ENCODE assay signal across 10 cellular contexts in the genomic region with DNA sequence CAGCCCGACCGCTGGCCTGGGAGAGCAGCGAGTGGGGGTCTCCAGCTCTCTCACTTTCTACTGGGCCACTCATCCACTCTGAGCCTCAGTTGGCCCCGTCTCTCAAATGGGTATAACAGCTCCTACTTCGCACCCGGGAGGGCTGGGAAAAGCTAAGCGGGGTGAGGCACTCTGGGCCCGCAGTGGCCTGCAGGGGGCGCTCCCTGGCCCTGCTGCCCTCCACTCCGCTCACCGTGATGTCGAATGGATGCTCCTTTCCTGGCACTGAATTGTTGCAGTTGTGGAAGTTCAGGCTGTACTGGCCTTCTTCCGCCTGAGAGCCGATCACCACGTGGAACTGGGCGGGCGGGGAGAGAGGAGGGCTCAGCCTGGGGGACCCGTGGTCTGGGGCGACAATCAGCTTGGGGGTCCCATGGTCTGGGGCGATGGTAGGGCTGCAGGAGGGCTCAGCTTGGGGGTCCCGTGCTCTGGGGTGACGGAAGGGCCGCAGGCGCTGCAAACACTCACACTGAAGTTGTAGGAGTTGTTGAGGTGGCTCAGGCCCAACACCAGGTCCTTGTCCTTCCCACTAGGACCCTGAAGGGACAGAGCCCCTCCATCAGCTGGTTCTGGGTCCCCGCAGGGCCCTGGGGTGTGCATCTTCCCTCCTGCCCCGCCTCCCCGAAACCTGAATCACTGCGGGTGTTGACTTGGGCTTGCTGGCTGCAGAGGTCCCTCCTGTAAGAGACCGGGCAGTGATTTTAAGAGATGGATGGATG. TPM values are rescaled to one million over a fixed set of nuclear protein-coding genes. Genes with fewer than 3 reads are reported as not detected.
DNase-seq lines count a peak whose midpoint lies in the region; TF ChIP-seq lines count a peak whose summit lies in the region.
"Had no signal": no experiment of that assay in that cellular context is flagged by ENCODE, and none has a peak within 500 bp of the region (broad histone marks: within the 10 kb centered on the region; RNA-seq: fewer than 3 reads in every experiment).

No MANE protein-coding gene starts in this region.

- H3K9me3 Mint-ChIP-seq in H9, result no peaks in the 10 kb centered on the region
- H3K9me3 Mint-ChIP-seq: naive thymus-derived CD4-positive, alpha-beta T cell had no signal

- H3K18ac ChIP-seq in H9 (ENCODE audit: insufficient read length, low read depth, low read length), result no peak overlapping the region
- H3K18ac ChIP-seq in neuronal stem cell (ENCODE audit: low read length), result no peak overlapping the region

- H3K4me1 Mint-ChIP-seq in H9, result peaks cover 21 to 35% of the 10 kb centered on the region in 2 experiments

- H3K36me3 Mint-ChIP-seq in H9 (ENCODE audit: insufficient read depth in 1 of 3, low read depth in 3 of 3), result peaks cover 5 to 16% (median 12%) of the 10 kb centered on the region in 3 experiments

- H2AFZ ChIP-seq in H9 (ENCODE audit: low read length) (no peak overlapping the region), neuronal stem cell (ENCODE audit: low read length) (no peak overlapping the region)

- no peak overlapping the region for H4K5ac ChIP-seq in H9 (ENCODE audit: insufficient read length, low read depth, low read length)

- H3K56ac ChIP-seq in H9 (ENCODE audit: insufficient read length, low read depth, low read length), result no peak overlapping the region

- intact Hi-C loops in prostate gland (cut with DNase I), result loop anchor here (10.0 kb wide), 1 partner anchor 199 kb away; a partner anchor contains a TSS

- H4K91ac ChIP-seq in H9 (ENCODE audit: insufficient read length, low read depth, low read length), result no peak overlapping the region
- no peak overlapping the region for H4K91ac ChIP-seq in neuronal stem cell (ENCODE audit: low read depth, low read length, poor library complexity)

- H2BK15ac ChIP-seq in H9 (ENCODE audit: low read depth, low read length), result no peak overlapping the region
- H2BK15ac ChIP-seq in neuronal stem cell (ENCODE audit: low read length), result no peak overlapping the region

- no peaks in the 10 kb centered on the region for H3K9me2 ChIP-seq in DOHH2 (replicated peaks; ENCODE audit: control insufficient read depth, low read length)

- no peak for TF ChIP-seq POLR2A in prostate gland (IDR thresholded peaks at IDR 0.05)

- no peaks in the 10 kb centered on the region; the same call in 1 of the 2 replicates for H3K27me3 Mint-ChIP-seq in H9 (ENCODE audit: low read depth)

- no peak overlapping the region for H2BK20ac ChIP-seq in H9 (ENCODE audit: low read depth, low read length, poor library complexity, severe bottlenecking)

- H3K36me3 ChIP-seq in DOHH2 (ENCODE audit: control insufficient read depth, low read length) (no peaks in the 10 kb centered on the region; the same call in 1 of the 2 replicates), neuronal stem cell (replicated peaks in 1 of 2; ENCODE audit: control insufficient read depth in 2 of 2, insufficient read depth in 2 of 2, low read length in 2 of 2) (peaks cover 0 to 11% of the 10 kb centered on the region in 2 donors), prostate gland (peaks cover 0 to 7% of the 10 kb centered on the region in 2 donors)

- H4K8ac ChIP-seq in H9 (replicated peaks; ENCODE audit: insufficient read length, low read depth, low read length) (no peak overlapping the region), neuronal stem cell (ENCODE audit: low read depth, low read length) (no peak overlapping the region)

- no peaks in the 10 kb centered on the region for H3K27me3 ChIP-seq in DOHH2 (ENCODE audit: control insufficient read depth, low read length)
- H3K27me3 ChIP-seq in H9 (ENCODE audit: insufficient read depth, low read length), result no peaks in the 10 kb centered on the region
- no peaks in the 10 kb centered on the region for H3K27me3 ChIP-seq in neuronal stem cell (ENCODE audit: control insufficient read depth in 3 of 3, insufficient read depth in 3 of 3, low read depth in 1 of 3, low read length in 3 of 3)
- H3K27me3 ChIP-seq in prostate gland (replicated peaks; ENCODE audit: insufficient read depth), result no peaks in the 10 kb centered on the region

- WGBS in H9 (ENCODE audit: extremely low coverage, insufficient read length, low lambda C conversion rate), result no CpG with 5 or more reads among the region's 29 CpGs
- WGBS in neuronal stem cell (ENCODE audit: extremely low coverage in 2 of 2, insufficient read length in 2 of 2, insufficient replicate concordance in 1 of 2), 2 donors, result no CpG with 5 or more reads among the region's 29 CpGs
- WGBS in prostate gland, result 91% methylated on average over 29 of the region's 29 CpGs

- TF ChIP-seq CTCF in DOHH2 (IDR thresholded peaks at IDR 0.05; ENCODE audit: low read depth, low read length, poor library complexity, severe bottlenecking) (peak; percentile 61), H9 (conservative IDR thresholded peaks at IDR 0.05) (peak; percentile 76), cardiac fibroblast (IDR thresholded peaks at IDR 0.05; ENCODE audit: low read depth, low read length) (peak; percentile 44), prostate gland (IDR thresholded peaks at IDR 0.05) (no peak)

- H3K4me3 ChIP-seq in DOHH2 (ENCODE audit: low read length) (no peak overlapping the region), cardiac fibroblast (replicated peaks in 1 of 2; ENCODE audit: low read depth in 2 of 2, low read length in 2 of 2) (no peak overlapping the region), neuronal stem cell (ENCODE audit: low read length in 2 of 2) (no peak overlapping the region), prostate gland (no peak overlapping the region)

- H3K27ac ChIP-seq in DOHH2 (ENCODE audit: low read depth, low read length) (no peak overlapping the region), H9 (ENCODE audit: insufficient read length, low read depth, low read length) (no peak overlapping the region), neuronal stem cell (replicated peaks; ENCODE audit: low read length) (no peak overlapping the region), prostate gland (no peak overlapping the region)

- peaks cover 10% of the 10 kb centered on the region for H3F3A ChIP-seq in DOHH2 (ENCODE audit: control insufficient read depth, insufficient read depth)

- H3K9ac ChIP-seq in H9 (ENCODE audit: extremely low read depth, insufficient read length, low read length) (no peak overlapping the region), neuronal stem cell (ENCODE audit: low read depth, low read length, poor library complexity) (no peak overlapping the region)

- H3K79me1 ChIP-seq in H9 (ENCODE audit: insufficient read depth, low read depth, low read length, poor library complexity, severe bottlenecking), result no peaks in the 10 kb centered on the region
- peaks cover 6% of the 10 kb centered on the region for H3K79me1 ChIP-seq in neuronal stem cell (ENCODE audit: low read depth, low read length)

- H4K20me1 ChIP-seq in DOHH2 (ENCODE audit: control insufficient read depth, insufficient read depth, low read depth, low read length), result no peaks in the 10 kb centered on the region
- H4K20me1 ChIP-seq in H9 (ENCODE audit: control insufficient read depth, insufficient read depth, insufficient read length), result peaks cover 2% of the 10 kb centered on the region

- H2BK5ac ChIP-seq in H9 (ENCODE audit: insufficient read length, low read length) (no peak overlapping the region), neuronal stem cell (ENCODE audit: low read length) (peak overlapping the region; percentile 39)

- no peak overlapping the region for H3K4ac ChIP-seq in H9 (ENCODE audit: low read depth, low read length)
- H3K4ac ChIP-seq in neuronal stem cell (ENCODE audit: low read length), result no peak overlapping the region

- no peaks in the 10 kb centered on the region for H3K9me3 ChIP-seq in DOHH2 (ENCODE audit: control insufficient read depth, insufficient read depth, low read length)
- no peaks in the 10 kb centered on the region for H3K9me3 ChIP-seq in H9 (ENCODE audit: control insufficient read depth, low read depth, low read length)
- no peaks in the 10 kb centered on the region for H3K9me3 ChIP-seq in neuronal stem cell (replicated peaks in 1 of 2; ENCODE audit: control insufficient read depth in 2 of 2, insufficient read depth in 1 of 2, low read depth in 1 of 2, low read length in 2 of 2)
- no peaks in the 10 kb centered on the region for H3K9me3 ChIP-seq in prostate gland

- H3K79me2 ChIP-seq in DOHH2 (ENCODE audit: control insufficient read depth, low read length) (peaks cover 12% of the 10 kb centered on the region), H9 (ENCODE audit: insufficient read depth, low read length) (no peaks in the 10 kb centered on the region)

- H3K23ac ChIP-seq in H9 (ENCODE audit: insufficient read length, low read depth, low read length) (no peak overlapping the region), neuronal stem cell (ENCODE audit: low read depth, low read length, poor library complexity) (peak overlapping the region; percentile 20)

- H3K23me2 ChIP-seq in H9 (ENCODE audit: insufficient read length, low read depth, low read length, poor library complexity, severe bottlenecking), result peaks cover 14% of the 10 kb centered on the region

- H3K4me1 ChIP-seq in DOHH2 (ENCODE audit: control insufficient read depth, low read length), result peaks cover 29% of the 10 kb centered on the region
- peaks cover 5% of the 10 kb centered on the region; the same call in 1 of the 2 replicates for H3K4me1 ChIP-seq in H9 (ENCODE audit: insufficient read depth, low read length)
- peaks cover 7 to 11% of the 10 kb centered on the region in 2 donors for H3K4me1 ChIP-seq in neuronal stem cell (ENCODE audit: control insufficient read depth in 2 of 2, insufficient read depth in 1 of 2, low read depth in 1 of 2, low read length in 2 of 2)
- peaks cover 13% of the 10 kb centered on the region for H3K4me1 ChIP-seq in prostate gland (replicated peaks)

- H3K4me2 ChIP-seq in DOHH2 (ENCODE audit: low read length), result no peak overlapping the region
- no peak overlapping the region for H3K4me2 ChIP-seq in H9 (ENCODE audit: insufficient read depth, insufficient read length, low read length)
- H3K4me2 ChIP-seq in neuronal stem cell (ENCODE audit: insufficient read depth, low read length, poor library complexity, severe bottlenecking), result no peak overlapping the region

- no peak overlapping the region for H2AK5ac ChIP-seq in H9 (ENCODE audit: insufficient read length, low read length)
- no peak overlapping the region for H2AK5ac ChIP-seq in neuronal stem cell (ENCODE audit: low read depth, low read length)

- H3K14ac ChIP-seq in H9 (ENCODE audit: insufficient read depth, low read length) (no peak overlapping the region), neuronal stem cell (ENCODE audit: low read length) (no peak overlapping the region)

- H2BK12ac ChIP-seq in H9 (ENCODE audit: insufficient read length, low read depth, low read length) (no peak overlapping the region), neuronal stem cell (ENCODE audit: low read length) (no peak overlapping the region)

- H3T11ph ChIP-seq in H9 (ENCODE audit: low read length), result no peak overlapping the region

- H3K27ac Mint-ChIP-seq in H9, result no peak overlapping the region

- H2BK120ac ChIP-seq in H9 (ENCODE audit: low read depth, low read length, poor library complexity, severe bottlenecking) (no peak overlapping the region), neuronal stem cell (ENCODE audit: low read depth, low read length) (no peak overlapping the region)

- DNase-seq in H9 (no peak), cardiac fibroblast (ENCODE audit: low read depth in 2 of 2) (no peak), neuronal stem cell (ENCODE audit: low spot score) (no peak), SW 1271 (lab: John Stamatoyannopoulos, UW) (no peak), prostate gland (ENCODE audit: low spot score) (no peak), NCI-H1436 (lab: John Stamatoyannopoulos, UW) (no peak)
- DNase-seq: DMS79 treated with DMSO at 0.1 percent for 48 hours; naive thymus-derived CD4-positive, alpha-beta T cell had no signal

- H3K4me3 Mint-ChIP-seq in H9, result no peak overlapping the region

RNA-seq across cellular contexts. Expression of a gene that starts 3.9 kb away (rescaled TPM):
- total RNA-seq in H9 (2021) (38.2 and 39.3 TPM in 2 replicates), prostate gland (10 to 100 TPM; 62.7 to 98.0 TPM)
- polyA plus RNA-seq in neuronal stem cell (2013, experiment 1 of 2), result 54.3 TPM
- 53.1 TPM for polyA plus RNA-seq in neuronal stem cell (2013, experiment 2 of 2)

RNA-seq across cellular contexts. Expression of a gene that starts 6.0 kb away (rescaled TPM):
- total RNA-seq in H9 (2021) (54.1 and 56.4 TPM in 2 replicates), prostate gland (10 to 100 TPM; 37.0 to 74.2 TPM)
- polyA plus RNA-seq in neuronal stem cell (2013, experiment 1 of 2), result 49.7 TPM
- 50.0 TPM for polyA plus RNA-seq in neuronal stem cell (2013, experiment 2 of 2)

RNA-seq across cellular contexts. Expression of a gene that starts 13.1 kb away (rescaled TPM):
- total RNA-seq in H9 (2021) (4.9 and 5.9 TPM in 2 replicates), prostate gland (100 to 1,000 TPM in 1 of 2 donors, 10 to 100 TPM in 1; 95.1 to 165 TPM)
- 0.21 TPM for polyA plus RNA-seq in neuronal stem cell (2013, experiment 1 of 2)
- 0.64 TPM for polyA plus RNA-seq in neuronal stem cell (2013, experiment 2 of 2)
- polyA plus RNA-seq: naive thymus-derived CD4-positive, alpha-beta T cell had no signal

RNA-seq across cellular contexts. Expression of a gene that starts 33.7 kb away (rescaled TPM):
- total RNA-seq in H9 (2021) (17.9 and 22.0 TPM in 2 replicates), prostate gland (10 to 100 TPM; 35.5 to 45.1 TPM)
- polyA plus RNA-seq in neuronal stem cell (2013, experiment 1 of 2), result 0.18 TPM
- polyA plus RNA-seq in neuronal stem cell (2013, experiment 2 of 2), result 0.14 TPM

RNA-seq across cellular contexts. Expression of a gene that starts 39.0 kb away (rescaled TPM):
- 0.61 and 0.90 TPM in 2 replicates for total RNA-seq in H9 (2021)
- 0.06 TPM for polyA plus RNA-seq in neuronal stem cell (2013, experiment 1 of 2)
- 0.04 TPM for polyA plus RNA-seq in neuronal stem cell (2013, experiment 2 of 2)
- total RNA-seq in prostate gland, result 1 to 10 TPM; 3.6 to 4.8 TPM
- total RNA-seq: astrocyte had no signal

Comparison
In these comparisons a context has a peak if more than half of its experiments do, and no peak if none do; other contexts are left out.
1. CTCF ChIP-seq: peak in DOHH2 (single experiment), H9 (single experiment) and cardiac fibroblast (single experiment); none in prostate gland (0 of 4).
2. RNA of a gene that starts 13.1 kb away (total RNA-seq): 95.1 to 165 TPM in prostate gland; 4.9 to 5.9 TPM in H9; every median in the first group is over 10 times any median in the second.